In the genomic region with DNA sequence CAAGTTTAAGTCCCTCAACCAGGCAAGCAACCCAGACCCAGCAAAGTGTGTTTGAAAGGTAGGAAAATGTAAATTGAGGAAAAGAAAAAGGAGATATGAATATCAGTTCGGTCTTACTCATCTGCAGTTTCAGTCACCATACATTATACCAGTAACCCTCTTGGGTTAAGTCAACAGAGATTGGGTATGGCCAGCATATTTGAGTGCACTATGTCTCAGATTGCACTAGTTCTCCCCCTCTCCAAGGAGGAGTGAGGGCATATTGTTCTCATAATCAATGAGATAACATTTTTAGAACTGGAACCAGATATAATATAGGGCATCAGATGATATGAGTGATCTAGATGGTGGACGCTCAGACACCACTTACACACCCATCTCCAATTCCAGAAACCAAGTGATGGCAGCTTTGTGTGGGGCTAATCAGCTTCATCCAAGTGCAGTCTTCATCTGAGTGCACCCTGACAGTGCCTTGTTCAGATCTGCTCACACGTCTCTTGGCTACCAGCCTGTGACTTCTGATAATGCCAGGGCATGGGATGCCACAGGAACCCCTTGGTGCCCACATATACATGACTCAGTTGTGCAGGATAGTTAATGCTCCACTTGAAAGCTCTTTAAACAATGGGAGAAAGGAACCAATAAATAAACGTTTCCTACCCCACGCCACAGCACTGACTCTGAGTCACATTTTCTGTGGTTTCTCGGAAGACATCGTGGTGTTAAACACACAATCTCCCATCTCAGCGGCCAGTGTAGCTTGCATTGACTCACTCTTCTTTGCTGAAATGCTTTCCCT, we compare ENCODE assay signal across 9 cellular contexts.
A peak's percentile ranks its signal among the peaks of the same experiment; 100 is the strongest.
DNase-seq lines count a peak whose midpoint lies in the region; ATAC-seq, FAIRE-seq and TF ChIP-seq lines count a peak whose summit lies in the region.
"Had no signal": no experiment of that assay in that cellular context is flagged by ENCODE, and none has a peak within 500 bp of the region (broad histone marks: within the 10 kb centered on the region; RNA-seq: fewer than 3 reads in every experiment).

No MANE protein-coding gene starts in this region.

- TF ChIP-seq POLR2A in body of pancreas (IDR thresholded peaks at IDR 0.05), result no peak

- H3K27ac Mint-ChIP-seq in astrocyte (ENCODE audit: unreplicated experiment), result peak overlapping the region; percentile 59

- peaks cover under 1% of the 10 kb centered on the region for H3K27me3 Mint-ChIP-seq in astrocyte (ENCODE audit: low read depth, unreplicated experiment)

- WGBS in mesenchymal stem cell, result 9% methylated on average over 7 of the region's 8 CpGs
- 63 to 73% methylated on average over 8 of the region's 8 CpGs for WGBS in body of pancreas, 2 donors

- H2AK5ac ChIP-seq in mesenchymal stem cell (ENCODE audit: low read length, severe bottlenecking), result peak overlapping the region; percentile 54

- peaks cover 3% of the 10 kb centered on the region for H3K9me3 Mint-ChIP-seq in astrocyte (ENCODE audit: unreplicated experiment)

- H4K8ac ChIP-seq in mesenchymal stem cell (ENCODE audit: low read length), result peak overlapping the region; percentile 90

- no peaks in the 10 kb centered on the region for H3K27me3 ChIP-seq in astrocyte (ENCODE audit: insufficient read depth, low read length)
- no peaks in the 10 kb centered on the region for H3K27me3 ChIP-seq in mesenchymal stem cell (ENCODE audit: control insufficient read depth in 1 of 2, insufficient read depth in 1 of 2, low read length in 2 of 2)
- H3K27me3 ChIP-seq in body of pancreas, result no peaks in the 10 kb centered on the region

- peak overlapping the region; percentile 44 for H2BK120ac ChIP-seq in mesenchymal stem cell (ENCODE audit: low read depth, low read length)

- peak overlapping the region; percentile 72 to 95 for H3K18ac ChIP-seq in mesenchymal stem cell (ENCODE audit: low read depth in 1 of 2, low read length in 2 of 2)

- no peak overlapping the region for H2AFZ ChIP-seq in astrocyte (ENCODE audit: low read depth, low read length)
- no peak overlapping the region for H2AFZ ChIP-seq in mesenchymal stem cell (ENCODE audit: low read depth, low read length)

- peaks cover 35% of the 10 kb centered on the region for H3K4me1 ChIP-seq in astrocyte (ENCODE audit: insufficient read depth, low read length)
- H3K4me1 ChIP-seq in mesenchymal stem cell (ENCODE audit: control insufficient read depth, insufficient read depth, low read depth, low read length), result peaks cover 17% of the 10 kb centered on the region
- H3K4me1 ChIP-seq in body of pancreas, result peaks cover 6% of the 10 kb centered on the region

- H3K23ac ChIP-seq in mesenchymal stem cell (ENCODE audit: low read length in 2 of 2), result no peak overlapping the region

- TF ChIP-seq CTCF in astrocyte (IDR thresholded peaks at IDR 0.05; ENCODE audit: insufficient read depth, low read depth, low read length) (no peak), body of pancreas (IDR thresholded peaks at IDR 0.05) (no peak)

- no peaks in the 10 kb centered on the region for H3K79me2 ChIP-seq in astrocyte (ENCODE audit: insufficient read depth, low read length)

- ATAC-seq in body of pancreas (no peak), GM19023 (IDR thresholded peaks at IDR 0.05; ENCODE audit: unreplicated experiment) (no peak), HG03139 (IDR thresholded peaks at IDR 0.05; ENCODE audit: unreplicated experiment) (no peak)

- H3K4me1 Mint-ChIP-seq in astrocyte (ENCODE audit: low read depth, unreplicated experiment), result peaks cover 37% of the 10 kb centered on the region

- H3K4me3 ChIP-seq in astrocyte (ENCODE audit: insufficient read depth, low read depth, low read length) (no peak overlapping the region), mesenchymal stem cell (ENCODE audit: insufficient read depth in 1 of 2, low read depth in 1 of 2, low read length in 2 of 2) (no peak overlapping the region), body of pancreas (no peak overlapping the region)

- H3K4me2 ChIP-seq in astrocyte (ENCODE audit: low read length) (peak overlapping the region; percentile 65), mesenchymal stem cell (ENCODE audit: low read length, poor library complexity, severe bottlenecking) (no peak overlapping the region)

- no peak overlapping the region for H2BK15ac ChIP-seq in mesenchymal stem cell (ENCODE audit: low read depth, poor library complexity, severe bottlenecking)

- H3K9me3 ChIP-seq in astrocyte (ENCODE audit: insufficient read depth, low read depth, low read length), result no peaks in the 10 kb centered on the region
- no peaks in the 10 kb centered on the region for H3K9me3 ChIP-seq in mesenchymal stem cell (ENCODE audit: control insufficient read depth, low read length)
- no peaks in the 10 kb centered on the region for H3K9me3 ChIP-seq in body of pancreas

- intact Hi-C loops in body of pancreas (cut with DNase I), result no loop called here

- peak overlapping the region; percentile 66 for H3K9ac ChIP-seq in astrocyte (ENCODE audit: low read length)
- peak overlapping the region; percentile 80 for H3K9ac ChIP-seq in mesenchymal stem cell (ENCODE audit: low read length)

- H3K79me1 ChIP-seq in mesenchymal stem cell (replicated peaks; ENCODE audit: low read length, poor library complexity, severe bottlenecking), result no peaks in the 10 kb centered on the region

- H3K36me3 ChIP-seq in astrocyte (ENCODE audit: insufficient read depth, low read length), result no peaks in the 10 kb centered on the region
- H3K36me3 ChIP-seq in mesenchymal stem cell (ENCODE audit: control insufficient read depth in 1 of 2, insufficient read depth in 2 of 2, low read depth in 1 of 2, low read length in 2 of 2), result peaks cover 0 to 3% of the 10 kb centered on the region in 2 experiments
- no peaks in the 10 kb centered on the region for H3K36me3 ChIP-seq in body of pancreas (replicated peaks in 1 of 2; ENCODE audit: insufficient read depth in 1 of 2, low read depth in 2 of 2)

- H4K20me1 ChIP-seq in astrocyte (ENCODE audit: insufficient read depth, low read length), result no peaks in the 10 kb centered on the region

- H3K14ac ChIP-seq in mesenchymal stem cell (ENCODE audit: low read length in 2 of 2), result no peak overlapping the region

- peak overlapping the region; percentile 73 to 81 for H3K4ac ChIP-seq in mesenchymal stem cell (ENCODE audit: low read depth in 1 of 2, low read length in 2 of 2)

- peak overlapping the region; percentile 61 to 94 for H2BK12ac ChIP-seq in mesenchymal stem cell (ENCODE audit: low read length in 2 of 2)

- FAIRE-seq in astrocyte (lab: Jason Lieb, UNC), result peak; percentile 100
- FAIRE-seq: frontal cortex had no signal

- H3K27ac ChIP-seq in astrocyte (ENCODE audit: low read depth, low read length), result peak overlapping the region; percentile 92
- H3K27ac ChIP-seq in mesenchymal stem cell (ENCODE audit: low read length, poor library complexity, severe bottlenecking), result peak overlapping the region; percentile 66
- H3K27ac ChIP-seq in body of pancreas, result no peak overlapping the region

- H4K91ac ChIP-seq in mesenchymal stem cell (ENCODE audit: low read length), result peak overlapping the region; percentile 88

- peak; percentile 60 for DNase-seq in AG08396 (ENCODE audit: low spot score)
- DNase-seq in M059J (ENCODE audit: low read depth), result peak; percentile 96
- DNase-seq in astrocyte (ENCODE audit: low read depth), result peak; percentile 98
- DNase-seq in mesenchymal stem cell, result peak; percentile 97
- DNase-seq in body of pancreas, result no peak
- DNase-seq in NCI-H2227 (lab: John Stamatoyannopoulos, UW; ENCODE audit: unreplicated experiment), result no peak

- H3K4me3 Mint-ChIP-seq in astrocyte (ENCODE audit: unreplicated experiment), result no peak overlapping the region

- H3K36me3 Mint-ChIP-seq in astrocyte (ENCODE audit: low read depth, unreplicated experiment), result no peaks in the 10 kb centered on the region

- peak overlapping the region; percentile 3 for H2BK5ac ChIP-seq in mesenchymal stem cell (ENCODE audit: low read depth, low read length, poor library complexity, severe bottlenecking)

Comparison
In these comparisons a context has a peak if more than half of its experiments do, and no peak if none do; other contexts are left out.
1. DNase-seq: peak in AG08396 (single experiment), M059J (single experiment), astrocyte (single experiment) and mesenchymal stem cell (single experiment); none in body of pancreas (0 of 4) and NCI-H2227 (single experiment).
2. H3K27ac ChIP-seq: peak in astrocyte (single experiment) and mesenchymal stem cell (single experiment); none in body of pancreas (0 of 4).